8 cellular contexts compared by ENCODE assay signal in the genomic region with DNA sequence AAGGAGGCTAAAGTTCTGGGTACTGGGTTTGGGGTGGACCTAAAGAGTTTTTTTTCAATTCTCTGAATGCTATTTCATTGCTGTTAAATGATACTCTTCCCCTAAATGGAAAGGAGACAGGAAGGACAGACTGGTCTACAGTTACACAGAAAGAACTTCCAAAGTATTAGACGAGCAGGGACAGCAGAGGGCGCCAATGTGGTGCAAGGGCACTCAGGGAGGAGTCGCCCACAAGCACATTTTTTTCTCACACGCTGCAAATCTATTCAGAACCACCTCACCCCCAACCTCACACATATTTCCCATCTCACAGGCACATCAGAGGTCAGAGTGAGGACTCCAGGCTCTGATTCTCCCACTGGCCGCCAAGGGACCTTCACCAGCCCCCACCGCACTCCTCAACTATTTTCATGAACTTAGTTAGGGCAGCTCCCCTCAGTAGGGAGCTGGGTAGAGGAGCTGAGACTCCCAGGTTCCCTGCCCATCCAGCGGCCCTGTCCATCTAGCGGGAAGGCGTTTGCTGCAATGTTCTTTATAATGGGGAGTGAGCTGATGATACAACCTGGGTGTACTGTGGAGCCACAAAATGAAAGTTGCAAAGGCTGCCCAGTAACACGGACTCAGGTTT. TPM values are rescaled to one million over a fixed set of nuclear protein-coding genes. Genes with fewer than 3 reads are reported as not detected.
DNase-seq lines count a peak whose midpoint lies in the region; ATAC-seq and TF ChIP-seq lines count a peak whose summit lies in the region.

No MANE protein-coding gene starts in this region.

- peak; percentile 86 for DNase-seq in LHCN-M2 (ENCODE audit: low read depth)
- DNase-seq in Panc1 (ENCODE audit: low read depth, low spot score), result peak; percentile 57
- peak; percentile 72 for DNase-seq in activated T-cell treated with anti-CD3 and anti-CD28 coated beads, Interleukin-2, amount 50 U/mL, for 1 hour
- DNase-seq in fibroblast of gingiva (ENCODE audit: low read depth), result peak; percentile 82
- DNase-seq in natural killer cell, result peak; percentile 49
- peak; percentile 65 to 88 for DNase-seq in stimulated activated effector memory CD8-positive, alpha-beta T cell treated with anti-CD3 and anti-CD28 coated beads, Interleukin-12 subunit alpha, Interleukin-12 subunit beta, amount 100 ng/mL, for 72 hours (ENCODE audit: low spot score in 2 of 2)

- no peaks in the 10 kb centered on the region for H3K9me3 Mint-ChIP-seq in natural killer cell
- H3K9me3 Mint-ChIP-seq in stimulated activated effector memory CD8-positive, alpha-beta T cell treated with anti-CD3 and anti-CD28 coated beads, Interleukin-12 subunit alpha, Interleukin-12 subunit beta, amount 100 ng/mL, for 72 hours, result no peaks in the 10 kb centered on the region

- peak overlapping the region; percentile 19 to 33; a peak in 3 of 4 replicates for H3K4me3 ChIP-seq in Panc1 (ENCODE audit: low read depth in 2 of 2, low read length in 2 of 2)

- peaks cover 10 to 12% of the 10 kb centered on the region in 2 donors for H3K4me1 Mint-ChIP-seq in natural killer cell
- peaks cover 37% of the 10 kb centered on the region for H3K4me1 Mint-ChIP-seq in stimulated activated effector memory CD8-positive, alpha-beta T cell treated with anti-CD3 and anti-CD28 coated beads, Interleukin-12 subunit alpha, Interleukin-12 subunit beta, amount 100 ng/mL, for 72 hours

- H3K4me1 ChIP-seq in Panc1 (ENCODE audit: control insufficient read depth, insufficient read depth, low read length), result peaks cover 4% of the 10 kb centered on the region

- POLR2A ChIA-PET in Panc1 (lab: Charles Lee), result no interaction called here

- CTCF ChIA-PET in Panc1 (lab: Charles Lee), result interaction anchor here (0.7 to 1.0 kb wide), 2 partner anchors 31 to 335 kb away, joined by 3 read pairs; no protein-coding TSS in a partner anchor

- H3K36me3 ChIP-seq in Panc1 (ENCODE audit: control insufficient read depth, insufficient read depth, low read length), result no peaks in the 10 kb centered on the region

- no peaks in the 10 kb centered on the region for H3K36me3 Mint-ChIP-seq in natural killer cell
- no peaks in the 10 kb centered on the region for H3K36me3 Mint-ChIP-seq in stimulated activated effector memory CD8-positive, alpha-beta T cell treated with anti-CD3 and anti-CD28 coated beads, Interleukin-12 subunit alpha, Interleukin-12 subunit beta, amount 100 ng/mL, for 72 hours

- ATAC-seq in Panc1 (peak; percentile 94), natural killer cell (peak; percentile 74 to 81 (median 76)), GM19467 (IDR thresholded peaks at IDR 0.05; ENCODE audit: unreplicated experiment) (no peak)
- ATAC-seq in stimulated activated effector memory CD8-positive, alpha-beta T cell treated with anti-CD3 and anti-CD28 coated beads, Interleukin-12 subunit alpha, Interleukin-12 subunit beta, amount 100 ng/mL, for 72 hours, result peak; percentile 78

- H3K27me3 Mint-ChIP-seq in natural killer cell (ENCODE audit: low read depth in 2 of 2), result peaks cover 63 to 77% of the 10 kb centered on the region in 2 donors

- no peak overlapping the region for H3K27ac Mint-ChIP-seq in natural killer cell
- H3K27ac Mint-ChIP-seq in stimulated activated effector memory CD8-positive, alpha-beta T cell treated with anti-CD3 and anti-CD28 coated beads, Interleukin-12 subunit alpha, Interleukin-12 subunit beta, amount 100 ng/mL, for 72 hours, result no peak overlapping the region

- no peaks in the 10 kb centered on the region for H3K27me3 ChIP-seq in Panc1 (ENCODE audit: control insufficient read depth, insufficient read depth, low read length)

- in situ Hi-C loops in Panc1 (cut with HindIII; ENCODE audit: low pct_unique_long_range_greater_than_20kb, low sequenced_read_pairs), result no loop called here

- no peaks in the 10 kb centered on the region for H3K9me3 ChIP-seq in Panc1 (ENCODE audit: control insufficient read depth, insufficient read depth, low read depth, low read length)

- intact Hi-C loops in Panc1 (cut with micrococcal nuclease; ENCODE audit: unreplicated experiment), result no loop called here
- intact Hi-C loops in natural killer cell (cut with micrococcal nuclease), result loop anchor here (1.0 kb wide), 1 partner anchor 293 kb away; no protein-coding TSS in a partner anchor

- H3K27ac ChIP-seq in Panc1 (ENCODE audit: low read length), result peak overlapping the region; percentile 61; the same call in 1 of the 2 replicates

- TF ChIP-seq CTCF in GM12874 (IDR thresholded peaks at IDR 0.05; ENCODE audit: insufficient read depth, low read depth, low read length), result peak; percentile 78
- TF ChIP-seq CTCF in Panc1 (IDR thresholded peaks at IDR 0.05), result peak; percentile 86
- peak; percentile 54 for TF ChIP-seq CTCF in natural killer cell (IDR thresholded peaks at IDR 0.05)

- H3K4me3 Mint-ChIP-seq in natural killer cell, result no peak overlapping the region
- no peak overlapping the region for H3K4me3 Mint-ChIP-seq in stimulated activated effector memory CD8-positive, alpha-beta T cell treated with anti-CD3 and anti-CD28 coated beads, Interleukin-12 subunit alpha, Interleukin-12 subunit beta, amount 100 ng/mL, for 72 hours

- BruUV-seq in Panc1 (replicated peaks; lab: Mats Ljungman, UMichigan), result no TSS peak

RNA-seq across cellular contexts. Expression of a gene that starts 6.8 kb away (rescaled TPM):
- total RNA-seq in LHCN-M2 (2014; rRNA removed), result not detected in 2 replicates
- not detected for polyA plus RNA-seq in LHCN-M2 (2012)
- 1.4 TPM for total RNA-seq in Panc1 (2021; ENCODE audit: unreplicated experiment)
- 4.9 TPM for polyA plus RNA-seq in Panc1 (2012; ENCODE audit: insufficient read length)
- 1 to 10 TPM in 1 of 3 donors, not detected in 2; 1.3 TPM for total RNA-seq in natural killer cell
